18 cellular contexts compared by ENCODE assay signal in genomic region chr14:29528889-29529288, GRCh38.
DNase-seq lines count a peak whose midpoint lies in the region; ATAC-seq and TF ChIP-seq lines count a peak whose summit lies in the region.
"Had no signal": no experiment of that assay in that cellular context is flagged by ENCODE, and none has a peak within 500 bp of the region (broad histone marks: within the 10 kb centered on the region; RNA-seq: fewer than 3 reads in every experiment).

No MANE protein-coding gene starts in this region.

- in situ Hi-C loops in astrocyte of the cerebellum (cut with HindIII; ENCODE audit: low sequenced_read_pairs) = loop anchor here (25.0 kb wide), 1 partner anchor 683 kb away; no protein-coding TSS in a partner anchor

- H3K27ac ChIP-seq in A673 (ENCODE audit: low read depth, low read length, poor library complexity, severe bottlenecking) = no peak overlapping the region
- H3K27ac ChIP-seq: pancreas, skin epidermis, upper lobe of right lung had no signal

- no peaks in the 10 kb centered on the region for H3K36me3 ChIP-seq in A673 (ENCODE audit: insufficient read depth, low read length, poor library complexity, severe bottlenecking)
- H3K36me3 ChIP-seq: pancreas, upper lobe of right lung had no signal

- H3K36me3 Mint-ChIP-seq in activated naive CD8-positive, alpha-beta T cell treated with anti-CD3 and anti-CD28 coated beads, Interleukin-2, amount 50 U/mL, for 24 hours (ENCODE audit: low read depth) = no peaks in the 10 kb centered on the region
- H3K36me3 Mint-ChIP-seq: stimulated activated memory B cell treated with anti-CD40 and anti-IgM and Interleukin-4, amounts not matched to agents 10 μg/mL and 1 μg/mL and 100 μg/mL, for 72 hours had no signal

- H3K4me1 ChIP-seq in A673 (ENCODE audit: insufficient read depth, low read length, poor library complexity, severe bottlenecking) = peaks cover 12% of the 10 kb centered on the region
- H3K4me1 ChIP-seq: pancreas, upper lobe of right lung had no signal

- no peaks in the 10 kb centered on the region for H3K4me1 Mint-ChIP-seq in activated naive CD8-positive, alpha-beta T cell treated with anti-CD3 and anti-CD28 coated beads, Interleukin-2, amount 50 U/mL, for 24 hours
- H3K4me1 Mint-ChIP-seq: stimulated activated memory B cell treated with anti-CD40 and anti-IgM and Interleukin-4, amounts not matched to agents 10 μg/mL and 1 μg/mL and 100 μg/mL, for 72 hours had no signal

- DNase-seq in A673 (ENCODE audit: low spot score) = peak; percentile 66
- DNase-seq in NCI-H2107 (lab: John Stamatoyannopoulos, UW) = peak; percentile 10
- DNase-seq in astrocyte of the cerebellum (ENCODE audit: low read depth) = peak; percentile 52
- DNase-seq in stimulated activated CD4-positive, alpha-beta T cell treated with anti-CD3 and anti-CD28 coated beads, Interleukin-12 subunit alpha, Interleukin-12 subunit beta, amount 100 ng/mL, for 4 hours = no peak
- no peak for DNase-seq in DMS114 treated with DMSO at 0.1 percent for 48 hours (lab: John Stamatoyannopoulos, UW; ENCODE audit: unreplicated experiment)
- DNase-seq in activated naive CD8-positive, alpha-beta T cell treated with anti-CD3 and anti-CD28 coated beads, Interleukin-2, amount 50 U/mL, for 24 hours = no peak
- no peak for DNase-seq in putamen (ENCODE audit: low spot score)
- DNase-seq: activated CD4-positive, alpha-beta T cell treated with anti-CD3 and anti-CD28 coated beads, Interleukin-2, amount 50 U/mL, for 1 hour; activated T-cell treated with anti-CD3 and anti-CD28 coated beads, Interleukin-2, amount 50 U/mL, for 72 hours; amniotic stem cell; left cardiac atrium; NCI-H1048; pancreas; upper lobe of right lung had no signal

- no peak overlapping the region for H3K27ac Mint-ChIP-seq in activated naive CD8-positive, alpha-beta T cell treated with anti-CD3 and anti-CD28 coated beads, Interleukin-2, amount 50 U/mL, for 24 hours
- H3K27ac Mint-ChIP-seq: activated T-cell treated with anti-CD3 and anti-CD28 coated beads, Interleukin-2, amount 50 U/mL, for 72 hours; stimulated activated memory B cell treated with anti-CD40 and anti-IgM and Interleukin-4, amounts not matched to agents 10 μg/mL and 1 μg/mL and 100 μg/mL, for 72 hours had no signal

- H3K4me3 ChIP-seq in A673 (ENCODE audit: low read depth, low read length, poor library complexity, severe bottlenecking) (no peak overlapping the region), astrocyte of the cerebellum (ENCODE audit: low read depth, low read length) (no peak overlapping the region)
- H3K4me3 ChIP-seq: K562, pancreas, skin epidermis, upper lobe of right lung had no signal

- H3K27me3 Mint-ChIP-seq in activated naive CD8-positive, alpha-beta T cell treated with anti-CD3 and anti-CD28 coated beads, Interleukin-2, amount 50 U/mL, for 24 hours = no peaks in the 10 kb centered on the region
- H3K27me3 Mint-ChIP-seq: stimulated activated memory B cell treated with anti-CD40 and anti-IgM and Interleukin-4, amounts not matched to agents 10 μg/mL and 1 μg/mL and 100 μg/mL, for 72 hours had no signal

- intact Hi-C loops in A673 (cut with micrococcal nuclease; ENCODE audit: unreplicated experiment) = loop anchor here (5.0 kb wide), 1 partner anchor 287 kb away; no protein-coding TSS in a partner anchor

- peak; percentile 66 for ATAC-seq in GM18508 (IDR thresholded peaks at IDR 0.05; ENCODE audit: insufficient read depth, unreplicated experiment)
- no peak for ATAC-seq in activated naive CD8-positive, alpha-beta T cell treated with anti-CD3 and anti-CD28 coated beads, Interleukin-2, amount 50 U/mL, for 24 hours
- ATAC-seq: activated T-cell treated with anti-CD3 and anti-CD28 coated beads, Interleukin-2, amount 50 U/mL, for 72 hours; left cardiac atrium; pancreas; stimulated activated memory B cell treated with anti-CD40 and anti-IgM and Interleukin-4, amounts not matched to agents 10 μg/mL and 1 μg/mL and 100 μg/mL, for 72 hours; upper lobe of right lung had no signal

- H3K27me3 ChIP-seq in A673 (replicated peaks; ENCODE audit: insufficient read depth, low read depth, low read length, poor library complexity) = no peaks in the 10 kb centered on the region
- H3K27me3 ChIP-seq: pancreas, upper lobe of right lung had no signal

- no TSS peak for BruUV-seq in A673 (replicated peaks; lab: Mats Ljungman, UMichigan)

- TF ChIP-seq CTCF in A673 (conservative IDR thresholded peaks at IDR 0.05; ENCODE audit: low read depth, low read length) = no peak
- no peak for TF ChIP-seq CTCF in astrocyte of the cerebellum (IDR thresholded peaks at IDR 0.05; ENCODE audit: low read depth, low read length, missing control alignments)

- H3K4me3 Mint-ChIP-seq in activated naive CD8-positive, alpha-beta T cell treated with anti-CD3 and anti-CD28 coated beads, Interleukin-2, amount 50 U/mL, for 24 hours = no peak overlapping the region
- H3K4me3 Mint-ChIP-seq: activated T-cell treated with anti-CD3 and anti-CD28 coated beads, Interleukin-2, amount 50 U/mL, for 72 hours; stimulated activated memory B cell treated with anti-CD40 and anti-IgM and Interleukin-4, amounts not matched to agents 10 μg/mL and 1 μg/mL and 100 μg/mL, for 72 hours had no signal

- no peaks in the 10 kb centered on the region for H3K9me3 Mint-ChIP-seq in activated naive CD8-positive, alpha-beta T cell treated with anti-CD3 and anti-CD28 coated beads, Interleukin-2, amount 50 U/mL, for 24 hours
- H3K9me3 Mint-ChIP-seq: activated T-cell treated with anti-CD3 and anti-CD28 coated beads, Interleukin-2, amount 50 U/mL, for 72 hours; stimulated activated memory B cell treated with anti-CD40 and anti-IgM and Interleukin-4, amounts not matched to agents 10 μg/mL and 1 μg/mL and 100 μg/mL, for 72 hours had no signal

- no peaks in the 10 kb centered on the region for H3K9me3 ChIP-seq in A673 (ENCODE audit: low read depth, low read length, poor library complexity, severe bottlenecking)
- H3K9me3 ChIP-seq: pancreas, upper lobe of right lung had no signal

- CTCF ChIA-PET in A673 (lab: Charles Lee) = interaction anchor here (1.0 kb wide), 1 partner anchor 778 kb away, joined by 4 read pairs; no protein-coding TSS in a partner anchor

- POLR2A ChIA-PET in A673 (lab: Charles Lee; ENCODE audit: low non-redundant PET) = no interaction called here

Comparison
In these comparisons a context has a peak if more than half of its experiments do, and no peak if none do; other contexts are left out.
1. DNase-seq: peak in A673 (single experiment), NCI-H2107 (single experiment) and astrocyte of the cerebellum (single experiment); none in stimulated activated CD4-positive, alpha-beta T cell treated with anti-CD3 and anti-CD28 coated beads, Interleukin-12 subunit alpha, Interleukin-12 subunit beta, amount 100 ng/mL, for 4 hours (single experiment), DMS114 treated with DMSO at 0.1 percent for 48 hours (single experiment), activated naive CD8-positive, alpha-beta T cell treated with anti-CD3 and anti-CD28 coated beads, Interleukin-2, amount 50 U/mL, for 24 hours (single experiment) and putamen (single experiment).